In genomic region chr22:37043828-37044538, GRCh38 we compare ENCODE assay signal across 8 cellular contexts. TPM values are rescaled to one million over a fixed set of nuclear protein-coding genes. Genes with fewer than 3 reads are reported as not detected.
DNase-seq lines count a peak whose midpoint lies in the region; ATAC-seq, FAIRE-seq and TF ChIP-seq lines count a peak whose summit lies in the region.

No MANE protein-coding gene starts in this region.

- no peaks in the 10 kb centered on the region for H3K9me2 ChIP-seq in PC-3 (replicated peaks; ENCODE audit: low read length)

- dilution Hi-C loops in keratinocyte (cut with MboI; ENCODE audit: extremely low pct_ligation_motif_present, low sequenced_read_pairs) = no loop called here

- intact Hi-C loops in PC-3 (cut with micrococcal nuclease) = loop anchor here (1.0 kb wide), 1 partner anchor 58 kb away; no protein-coding TSS in a partner anchor

- no peak for FAIRE-seq in keratinocyte (lab: Jason Lieb, UNC)

- no TSS peak for BruUV-seq in PC-3 (replicated peaks; lab: Mats Ljungman, UMichigan)

- H3K36me3 ChIP-seq in PC-3 (ENCODE audit: low read depth, low read length) (no peaks in the 10 kb centered on the region), keratinocyte (ENCODE audit: control insufficient read depth in 2 of 2, extremely low read depth in 1 of 2, insufficient read depth in 2 of 2, low read length in 2 of 2) (no peaks in the 10 kb centered on the region)

- H3K4me1 ChIP-seq in PC-3 (ENCODE audit: insufficient read depth, low read length) (peaks cover 20% of the 10 kb centered on the region), keratinocyte (ENCODE audit: control insufficient read depth, extremely low read depth, insufficient read depth, low read length) (peaks cover 8% of the 10 kb centered on the region)

- POLR2A ChIA-PET in PC-3 (lab: Charles Lee; ENCODE audit: unreplicated experiment) = no interaction called here
- POLR2A ChIA-PET in activated naive CD8-positive, alpha-beta T cell treated with anti-CD3 and anti-CD28 coated beads, Interleukin-2, amount 10 ng/mL, durations not matched to agents 7 days and 5 days (lab: Charles Lee) = interaction anchor here (1.0 to 1.6 kb wide), 4 partner anchors 8 to 523 kb away, joined by 3 to 5 read pairs (median 4); partner anchors contain the start of genes IL2RB and KCTD17

- H3K4me3 ChIP-seq in PC-3 (ENCODE audit: low read length) (no peak overlapping the region), keratinocyte (ENCODE audit: control insufficient read depth in 2 of 3, extremely low read depth in 1 of 3, insufficient read depth in 2 of 3, low read depth in 1 of 3, low read length in 3 of 3) (no peak overlapping the region)

- peak; percentile 75 for TF ChIP-seq CTCF in PC-3 (conservative IDR thresholded peaks at IDR 0.05; ENCODE audit: low read depth, low read length)
- peak; percentile 81 to 96 (median 96) for TF ChIP-seq CTCF in keratinocyte (optimal IDR thresholded peaks at IDR 0.05 in 1 of 3, IDR thresholded peaks at IDR 0.05 in 1 of 3, conservative IDR thresholded peaks at IDR 0.05 in 1 of 3; ENCODE audit: extremely low read depth in 1 of 3, insufficient read depth in 2 of 3, low read length in 3 of 3)

- H4K20me1 ChIP-seq in PC-3 (ENCODE audit: low read length) = no peaks in the 10 kb centered on the region
- no peaks in the 10 kb centered on the region for H4K20me1 ChIP-seq in keratinocyte (ENCODE audit: control insufficient read depth, extremely low read depth, insufficient read depth, low read length)

- H2AFZ ChIP-seq in PC-3 (ENCODE audit: low read length) (peak overlapping the region; percentile 40; the same call in 1 of the 2 replicates), keratinocyte (ENCODE audit: control insufficient read depth, low read length) (no peak overlapping the region)

- no peak overlapping the region for H3K27ac ChIP-seq in PC-3 (ENCODE audit: low read length)
- no peak overlapping the region for H3K27ac ChIP-seq in keratinocyte (ENCODE audit: control insufficient read depth, insufficient read depth, low read length)

- H3K79me2 ChIP-seq in PC-3 (ENCODE audit: low read length) = no peaks in the 10 kb centered on the region
- H3K79me2 ChIP-seq in keratinocyte (ENCODE audit: control insufficient read depth, insufficient read depth, low read length) = no peaks in the 10 kb centered on the region

- peaks cover 5% of the 10 kb centered on the region for H3K27me3 Mint-ChIP-seq in activated naive CD8-positive, alpha-beta T cell treated with anti-CD3 and anti-CD28 coated beads, Interleukin-2, amount 10 ng/mL, durations not matched to agents 7 days and 5 days

- no peak overlapping the region for H3K27ac Mint-ChIP-seq in activated naive CD8-positive, alpha-beta T cell treated with anti-CD3 and anti-CD28 coated beads, Interleukin-2, amount 10 ng/mL, durations not matched to agents 7 days and 5 days

- H3K9me3 Mint-ChIP-seq in activated naive CD8-positive, alpha-beta T cell treated with anti-CD3 and anti-CD28 coated beads, Interleukin-2, amount 10 ng/mL, durations not matched to agents 7 days and 5 days = no peaks in the 10 kb centered on the region

- H3F3A ChIP-seq in PC-3 (ENCODE audit: low read length, unreplicated experiment) = no peaks in the 10 kb centered on the region

- H3K4me2 ChIP-seq in PC-3 (ENCODE audit: low read length) = peak overlapping the region; percentile 47
- no peak overlapping the region for H3K4me2 ChIP-seq in keratinocyte (ENCODE audit: control insufficient read depth, extremely low read depth, insufficient read depth, low read depth, low read length)

- no peaks in the 10 kb centered on the region for H3K9me1 ChIP-seq in keratinocyte (ENCODE audit: control insufficient read depth, extremely low read depth, insufficient read depth, low read length)

- peak; percentile 66 for DNase-seq in Daoy (ENCODE audit: low read depth)
- DNase-seq in PC-3 = peak; percentile 66
- DNase-seq in activated naive CD8-positive, alpha-beta T cell treated with anti-CD3 and anti-CD28 coated beads, Interleukin-2, amount 10 ng/mL, durations not matched to agents 7 days and 5 days = peak; percentile 68
- no peak for DNase-seq in keratinocyte (ENCODE audit: low read depth, low spot score)
- DNase-seq in stimulated activated CD8-positive, alpha-beta memory T cell treated with anti-CD3 and anti-CD28 coated beads, Interleukin-4, amount 100 ng/mL, for 24 hours (ENCODE audit: low read depth) = peak; percentile 26
- no peak for DNase-seq in NCI-H774 (lab: John Stamatoyannopoulos, UW)

- H3K27me3 ChIP-seq in PC-3 (ENCODE audit: low read length) = no peaks in the 10 kb centered on the region
- H3K27me3 ChIP-seq in keratinocyte (ENCODE audit: control insufficient read depth, extremely low read depth, insufficient read depth, low read length) = no peaks in the 10 kb centered on the region

- no peak overlapping the region for H3K9ac ChIP-seq in PC-3 (ENCODE audit: low read length)
- H3K9ac ChIP-seq in keratinocyte (ENCODE audit: control insufficient read depth, extremely low read depth, insufficient read depth, low read length) = no peak overlapping the region

- H3K9me3 ChIP-seq in PC-3 (ENCODE audit: low read length) = no peaks in the 10 kb centered on the region
- H3K9me3 ChIP-seq in keratinocyte (ENCODE audit: control insufficient read depth, low read depth, low read length) = no peaks in the 10 kb centered on the region

- peaks cover 19% of the 10 kb centered on the region for H3K4me1 Mint-ChIP-seq in activated naive CD8-positive, alpha-beta T cell treated with anti-CD3 and anti-CD28 coated beads, Interleukin-2, amount 10 ng/mL, durations not matched to agents 7 days and 5 days

- peak; percentile 59 for ATAC-seq in HG02642 (IDR thresholded peaks at IDR 0.05; ENCODE audit: poor library complexity, unreplicated experiment)
- peak; percentile 92 for ATAC-seq in PC-3
- peak; percentile 93 for ATAC-seq in activated naive CD8-positive, alpha-beta T cell treated with anti-CD3 and anti-CD28 coated beads, Interleukin-2, amount 10 ng/mL, durations not matched to agents 7 days and 5 days (ENCODE audit: low read depth)
- no peak for ATAC-seq in GM18858 (IDR thresholded peaks at IDR 0.05; ENCODE audit: unreplicated experiment)

- H3K36me3 Mint-ChIP-seq in activated naive CD8-positive, alpha-beta T cell treated with anti-CD3 and anti-CD28 coated beads, Interleukin-2, amount 10 ng/mL, durations not matched to agents 7 days and 5 days = no peaks in the 10 kb centered on the region

- H3K4me3 Mint-ChIP-seq in activated naive CD8-positive, alpha-beta T cell treated with anti-CD3 and anti-CD28 coated beads, Interleukin-2, amount 10 ng/mL, durations not matched to agents 7 days and 5 days = no peak overlapping the region

- CTCF ChIA-PET in PC-3 (lab: Charles Lee) = interaction anchor here (1.0 kb wide), 1 partner anchor 51 kb away, joined by 3 read pairs; no protein-coding TSS in a partner anchor

RNA-seq across cellular contexts. Expression of gene KCTD17, which starts 7.6 kb away (rescaled TPM):
- total RNA-seq in Daoy (2014; rRNA removed; shearing (Covaris generic)) = 20.6 and 20.8 TPM in 2 replicates
- total RNA-seq in PC-3 (2014; rRNA removed) = 22.1 and 25.9 TPM in 2 replicates
- 10 to 100 TPM; 28.1 to 34.7 TPM for total RNA-seq in activated naive CD8-positive, alpha-beta T cell treated with anti-CD3 and anti-CD28 coated beads, Interleukin-2, amount 10 ng/mL, durations not matched to agents 7 days and 5 days
- polyA plus RNA-seq in keratinocyte = 16.3 to 22.6 TPM (median 18.6 TPM) in 3 replicates
- 2.7 TPM for polyA plus RNA-seq in keratinocyte (2011; ENCODE audit: low read depth)
- 11.7 and 23.3 TPM in 2 replicates for polyA plus RNA-seq in keratinocyte (2011; cell fraction: cytosol; rRNA removed)
- polyA plus RNA-seq in keratinocyte (2011; cell fraction: nucleus; rRNA removed) = 22.3 and 25.0 TPM in 2 replicates
- 11.1 and 28.3 TPM in 2 replicates for polyA plus RNA-seq in keratinocyte (2012; ENCODE audit: low replicate concordance)
- 32.0 to 71.8 TPM (median 42.1 TPM) in 3 replicates for polyA minus RNA-seq in keratinocyte
- 27.2 TPM for polyA minus RNA-seq in keratinocyte (2011; cell fraction: cytosol; rRNA and poly(A)+ RNA removed)
- 6.0 and 9.3 TPM in 2 replicates for polyA minus RNA-seq in keratinocyte (2011; cell fraction: nucleus; rRNA and poly(A)+ RNA removed)

RNA-seq across cellular contexts. Expression of gene MPST, which starts 24.4 kb away (rescaled TPM):
- total RNA-seq in Daoy (2014; rRNA removed; shearing (Covaris generic)) = 66.4 and 67.3 TPM in 2 replicates
- 87.5 and 97.0 TPM in 2 replicates for total RNA-seq in PC-3 (2014; rRNA removed)
- total RNA-seq in activated naive CD8-positive, alpha-beta T cell treated with anti-CD3 and anti-CD28 coated beads, Interleukin-2, amount 10 ng/mL, durations not matched to agents 7 days and 5 days = 10 to 100 TPM; 23.1 to 23.4 TPM
- polyA plus RNA-seq in keratinocyte = 23.5 to 37.9 TPM (median 27.8 TPM) in 3 replicates
- polyA plus RNA-seq in keratinocyte (2011; ENCODE audit: low read depth) = 27.4 TPM
- 19.4 and 72.4 TPM in 2 replicates for polyA plus RNA-seq in keratinocyte (2011; cell fraction: cytosol; rRNA removed)
- 19.5 and 29.2 TPM in 2 replicates for polyA plus RNA-seq in keratinocyte (2011; cell fraction: nucleus; rRNA removed)
- 44.0 and 49.8 TPM in 2 replicates for polyA plus RNA-seq in keratinocyte (2012; ENCODE audit: low replicate concordance)
- 10.2 to 28.2 TPM (median 13.3 TPM) in 3 replicates for polyA minus RNA-seq in keratinocyte
- 114 TPM for polyA minus RNA-seq in keratinocyte (2011; cell fraction: cytosol; rRNA and poly(A)+ RNA removed)
- 7.4 and 10.4 TPM in 2 replicates for polyA minus RNA-seq in keratinocyte (2011; cell fraction: nucleus; rRNA and poly(A)+ RNA removed)

RNA-seq across cellular contexts. Expression of gene TST, which starts 24.7 kb away (rescaled TPM):
- total RNA-seq in Daoy (2014; rRNA removed; shearing (Covaris generic)) = 27.6 and 30.8 TPM in 2 replicates
- 31.7 and 35.9 TPM in 2 replicates for total RNA-seq in PC-3 (2014; rRNA removed)
- total RNA-seq in activated naive CD8-positive, alpha-beta T cell treated with anti-CD3 and anti-CD28 coated beads, Interleukin-2, amount 10 ng/mL, durations not matched to agents 7 days and 5 days = 1 to 10 TPM; 3.7 to 6.1 TPM
- 18.8 to 38.9 TPM (median 19.9 TPM) in 3 replicates for polyA plus RNA-seq in keratinocyte
- polyA plus RNA-seq in keratinocyte (2011; ENCODE audit: low read depth) = 10.4 TPM
- polyA plus RNA-seq in keratinocyte (2011; cell fraction: cytosol; rRNA removed) = 20.3 and 44.4 TPM in 2 replicates
- 21.2 and 31.0 TPM in 2 replicates for polyA plus RNA-seq in keratinocyte (2011; cell fraction: nucleus; rRNA removed)
- 21.2 and 31.8 TPM in 2 replicates for polyA plus RNA-seq in keratinocyte (2012; ENCODE audit: low replicate concordance)
- 10.1 to 20.4 TPM (median 13.1 TPM) in 3 replicates for polyA minus RNA-seq in keratinocyte
- polyA minus RNA-seq in keratinocyte (2011; cell fraction: cytosol; rRNA and poly(A)+ RNA removed) = 34.5 TPM
- polyA minus RNA-seq in keratinocyte (2011; cell fraction: nucleus; rRNA and poly(A)+ RNA removed) = 10.0 and 12.0 TPM in 2 replicates

Comparison
In these comparisons a context has a peak if more than half of its experiments do, and no peak if none do; other contexts are left out.
1. DNase-seq: peak in Daoy (single experiment), PC-3 (single experiment), activated naive CD8-positive, alpha-beta T cell treated with anti-CD3 and anti-CD28 coated beads, Interleukin-2, amount 10 ng/mL, durations not matched to agents 7 days and 5 days (single experiment) and stimulated activated CD8-positive, alpha-beta memory T cell treated with anti-CD3 and anti-CD28 coated beads, Interleukin-4, amount 100 ng/mL, for 24 hours (single experiment); none in keratinocyte (single experiment) and NCI-H774 (single experiment).